10 cellular contexts compared by ENCODE assay signal in genomic region chr5:140176028-140176382, GRCh38. TPM values are rescaled to one million over a fixed set of nuclear protein-coding genes. Genes with fewer than 3 reads are reported as not detected.
DNase-seq lines count a peak whose midpoint lies in the region; ATAC-seq, FAIRE-seq and TF ChIP-seq lines count a peak whose summit lies in the region.
"Had no signal": no experiment of that assay in that cellular context is flagged by ENCODE, and none has a peak within 500 bp of the region (broad histone marks: within the 10 kb centered on the region; RNA-seq: fewer than 3 reads in every experiment).

No MANE protein-coding gene starts in this region.

- no peaks in the 10 kb centered on the region for H3K9me3 ChIP-seq in astrocyte (ENCODE audit: insufficient read depth, low read depth, low read length)
- no peaks in the 10 kb centered on the region for H3K9me3 ChIP-seq in tibial nerve

- no peak for ATAC-seq in activated T-cell treated with anti-CD3 and anti-CD28 coated beads, Interleukin-2, amount 50 U/mL, for 72 hours (replicated peaks in 1 of 2)
- no peak for ATAC-seq in GM21360 (IDR thresholded peaks at IDR 0.05; ENCODE audit: unreplicated experiment)

- H3K36me3 ChIP-seq in astrocyte (ENCODE audit: insufficient read depth, low read length) (no peaks in the 10 kb centered on the region), tibial nerve (no peaks in the 10 kb centered on the region)

- H3K4me3 Mint-ChIP-seq in activated T-cell treated with anti-CD3 and anti-CD28 coated beads, Interleukin-2, amount 50 U/mL, for 72 hours, result peak overlapping the region; percentile 88 to 90
- peak overlapping the region; percentile 93 for H3K4me3 Mint-ChIP-seq in astrocyte (ENCODE audit: unreplicated experiment)

- H3K27ac Mint-ChIP-seq in activated T-cell treated with anti-CD3 and anti-CD28 coated beads, Interleukin-2, amount 50 U/mL, for 72 hours, result peak overlapping the region; percentile 45
- peak overlapping the region; percentile 99 for H3K27ac Mint-ChIP-seq in astrocyte (ENCODE audit: unreplicated experiment)

- TF ChIP-seq EP300 in tibial nerve (IDR thresholded peaks at IDR 0.05), result no peak

- no peaks in the 10 kb centered on the region for H4K20me1 ChIP-seq in astrocyte (ENCODE audit: insufficient read depth, low read length)

- no peaks in the 10 kb centered on the region for H3K79me2 ChIP-seq in astrocyte (ENCODE audit: insufficient read depth, low read length)

- H3K27ac ChIP-seq in astrocyte (ENCODE audit: low read depth, low read length), result no peak overlapping the region
- peak overlapping the region; percentile 89 to 100 (median 98) for H3K27ac ChIP-seq in tibial nerve

- peak overlapping the region; percentile 91 for H3K4me2 ChIP-seq in astrocyte (ENCODE audit: low read length)

- H2AFZ ChIP-seq in astrocyte (ENCODE audit: low read depth, low read length), result peak overlapping the region; percentile 90

- 16 to 21% methylated on average over 4 of the region's 4 CpGs for WGBS in lower leg skin, 2 donors
- 14 to 17% methylated on average over 4 of the region's 4 CpGs for WGBS in tibial nerve, 2 donors

- H3K27me3 Mint-ChIP-seq in activated T-cell treated with anti-CD3 and anti-CD28 coated beads, Interleukin-2, amount 50 U/mL, for 72 hours (ENCODE audit: low read depth), result no peaks in the 10 kb centered on the region
- peaks cover 6% of the 10 kb centered on the region for H3K27me3 Mint-ChIP-seq in astrocyte (ENCODE audit: low read depth, unreplicated experiment)

- no peak for TF ChIP-seq POLR2A in lower leg skin (IDR thresholded peaks at IDR 0.05)
- TF ChIP-seq POLR2A in tibial nerve (IDR thresholded peaks at IDR 0.05), result no peak

- DNase-seq in activated T-cell treated with anti-CD3 and anti-CD28 coated beads, Interleukin-2, amount 50 U/mL, for 72 hours, result no peak
- DNase-seq in activated T-cell treated with anti-CD3 and anti-CD28 coated beads for 4 hours (no peak), astrocyte (ENCODE audit: low read depth) (no peak), lower leg skin (ENCODE audit: low spot score in 2 of 2) (no peak), tibial nerve (ENCODE audit: low spot score in 2 of 2) (no peak), NCI-H187 (lab: John Stamatoyannopoulos, UW) (no peak), cerebellar cortex (ENCODE audit: low spot score) (no peak)
- DNase-seq: NCI-H510A had no signal

- H3K9me3 Mint-ChIP-seq in activated T-cell treated with anti-CD3 and anti-CD28 coated beads, Interleukin-2, amount 50 U/mL, for 72 hours, result no peaks in the 10 kb centered on the region
- no peaks in the 10 kb centered on the region for H3K9me3 Mint-ChIP-seq in astrocyte (ENCODE audit: unreplicated experiment)

- H3K4me1 ChIP-seq in astrocyte (ENCODE audit: insufficient read depth, low read length), result peaks cover 12% of the 10 kb centered on the region
- H3K4me1 ChIP-seq in tibial nerve, result peaks cover 0 to 51% (median 38%) of the 10 kb centered on the region in 4 donors

- TF ChIP-seq CTCF in astrocyte (IDR thresholded peaks at IDR 0.05; ENCODE audit: insufficient read depth, low read depth, low read length) (no peak), lower leg skin (IDR thresholded peaks at IDR 0.05) (no peak), tibial nerve (IDR thresholded peaks at IDR 0.05) (no peak)

- no peaks in the 10 kb centered on the region for H3K27me3 ChIP-seq in astrocyte (ENCODE audit: insufficient read depth, low read length)
- no peaks in the 10 kb centered on the region for H3K27me3 ChIP-seq in tibial nerve

- FAIRE-seq in astrocyte (lab: Jason Lieb, UNC), result no peak
- FAIRE-seq: islet of Langerhans had no signal

- H3K9ac ChIP-seq in astrocyte (ENCODE audit: low read length), result peak overlapping the region; percentile 84

- H3K36me3 Mint-ChIP-seq in activated T-cell treated with anti-CD3 and anti-CD28 coated beads, Interleukin-2, amount 50 U/mL, for 72 hours (ENCODE audit: insufficient read depth in 2 of 2), result peaks cover 2 to 3% of the 10 kb centered on the region in 2 donors
- no peaks in the 10 kb centered on the region for H3K36me3 Mint-ChIP-seq in astrocyte (ENCODE audit: low read depth, unreplicated experiment)

- intact Hi-C loops in lower leg skin (cut with DNase I; ENCODE audit: low total_unique reads), result no loop called here

- peaks cover 17% of the 10 kb centered on the region for H3K4me1 Mint-ChIP-seq in activated T-cell treated with anti-CD3 and anti-CD28 coated beads, Interleukin-2, amount 50 U/mL, for 72 hours (ENCODE audit: low read depth)
- peaks cover 6% of the 10 kb centered on the region for H3K4me1 Mint-ChIP-seq in astrocyte (ENCODE audit: low read depth, unreplicated experiment)

- H3K4me3 ChIP-seq in astrocyte (ENCODE audit: insufficient read depth, low read depth, low read length) (peak overlapping the region; percentile 80), lower leg skin (ENCODE audit: low read depth, poor library complexity, severe bottlenecking) (peak overlapping the region; percentile 76), tibial nerve (peak overlapping the region; percentile 61 to 98 (median 90))

RNA-seq across cellular contexts. Expression of gene CYSTM1, which starts 1.0 kb away (rescaled TPM):
- 10 to 100 TPM; 15.3 to 18.9 TPM for total RNA-seq in activated T-cell treated with anti-CD3 and anti-CD28 coated beads, Interleukin-2, amount 50 U/mL, for 72 hours
- total RNA-seq in astrocyte (35.2 and 46.3 TPM in 2 replicates), lower leg skin (10 to 100 TPM; 12.9 to 53.6 (median 33.0) TPM), tibial nerve (10 to 100 TPM; 44.9 to 77.6 (median 63.5) TPM)

RNA-seq across cellular contexts. Expression of gene IGIP, which starts 50.3 kb away (rescaled TPM):
- total RNA-seq in activated T-cell treated with anti-CD3 and anti-CD28 coated beads, Interleukin-2, amount 50 U/mL, for 72 hours, result 1 to 10 TPM; 5.5 to 6.5 TPM
- total RNA-seq in astrocyte (2.4 and 2.6 TPM in 2 replicates), lower leg skin (10 to 100 TPM in 1 of 4 donors, 1 to 10 TPM in 3; 7.5 to 10.4 (median 8.0) TPM), tibial nerve (10 to 100 TPM; 16.5 to 28.6 (median 27.1) TPM)
